8 cellular contexts compared by ENCODE assay signal in genomic region chr17:3004150-3004801, GRCh38.
DNase-seq lines count a peak whose midpoint lies in the region; ATAC-seq lines count a peak whose summit lies in the region.

No MANE protein-coding gene starts in this region.

- ATAC-seq in GM21381 (IDR thresholded peaks at IDR 0.05; ENCODE audit: unreplicated experiment): no peak

- in situ Hi-C loops in HAP-1 (cut with MboI; ENCODE audit: low sequenced_read_pairs): loop anchor here (25.0 kb wide), 1 partner anchor 617 kb away; no protein-coding TSS in a partner anchor

- DNase-seq in AG20443 (ENCODE audit: low spot score): peak; percentile 96
- DNase-seq in HAP-1 (ENCODE audit: low spot score in 2 of 2): peak; percentile 6 to 81
- peak; percentile 90 for DNase-seq in NCI-H510A (lab: John Stamatoyannopoulos, UW)
- peak; percentile 43 for DNase-seq in activated CD8-positive, alpha-beta memory T cell treated with anti-CD3 and anti-CD28 coated beads, Interleukin-2, amount 50 U/mL, for 1 hour (ENCODE audit: extremely low read depth)
- DNase-seq in epithelial cell of prostate (ENCODE audit: low read depth, low spot score): peak; percentile 73
- peak; percentile 20 for DNase-seq in stimulated activated CD8-positive, alpha-beta memory T cell treated with anti-CD3 and anti-CD28 coated beads, Interleukin-7, amount 100 ng/mL, for 24 hours (ENCODE audit: low read depth)

- no peaks in the 10 kb centered on the region for H3K4me1 ChIP-seq in HAP-1
- H3K4me1 ChIP-seq in muscle layer of colon (ENCODE audit: insufficient read depth, low read length): peaks cover 27% of the 10 kb centered on the region

- H3K27ac ChIP-seq in epithelial cell of prostate: peak overlapping the region; percentile 64
- H3K27ac ChIP-seq in muscle layer of colon (ENCODE audit: low read depth, low read length): peak overlapping the region; percentile 88

- no peaks in the 10 kb centered on the region for H3K36me3 ChIP-seq in HAP-1 (replicated peaks)
- H3K36me3 ChIP-seq in muscle layer of colon (ENCODE audit: insufficient read depth, low read length): peaks cover under 1% of the 10 kb centered on the region

- H3K4me3 ChIP-seq in HAP-1 (no peak overlapping the region), muscle layer of colon (ENCODE audit: low read depth in 1 of 2, low read length in 2 of 2) (peak overlapping the region; percentile 14 to 49)

- H3K27me3 ChIP-seq in HAP-1 (ENCODE audit: low read depth) (no peaks in the 10 kb centered on the region), muscle layer of colon (ENCODE audit: control insufficient read depth in 1 of 2, insufficient read depth in 2 of 2, low read length in 2 of 2) (no peaks in the 10 kb centered on the region)

- peak overlapping the region; percentile 15 for H3K9ac ChIP-seq in muscle layer of colon (ENCODE audit: low read length)

- H3K9me3 ChIP-seq in HAP-1 (no peaks in the 10 kb centered on the region), muscle layer of colon (ENCODE audit: low read length) (no peaks in the 10 kb centered on the region)

Comparison
In these comparisons a context has a peak if more than half of its experiments do, and no peak if none do; other contexts are left out.
1. DNase-seq: peak in every context shown above with its lines; median percentile 96 in AG20443; 90 in NCI-H510A; 73 in epithelial cell of prostate; 44 in HAP-1; 43 in activated CD8-positive, alpha-beta memory T cell treated with anti-CD3 and anti-CD28 coated beads, Interleukin-2, amount 50 U/mL, for 1 hour; 20 in stimulated activated CD8-positive, alpha-beta memory T cell treated with anti-CD3 and anti-CD28 coated beads, Interleukin-7, amount 100 ng/mL, for 24 hours.